9 cellular contexts compared by ENCODE assay signal in genomic region chr10:77805676-77806075, GRCh38.
"Had no signal": no experiment of that assay in that cellular context is flagged by ENCODE, and none has a peak within 500 bp of the region (broad histone marks: within the 10 kb centered on the region; RNA-seq: fewer than 3 reads in every experiment).

No MANE protein-coding gene starts in this region.

- FAIRE-seq: HTR-8/SVneo, K562 had no signal

- H3K9ac ChIP-seq: GM23248 had no signal

- DNase-seq: GM23248, GOT3, H7, HFFc6, IMR-90 had no signal

- ATAC-seq: HCT116, K562 had no signal

- H3K9me3 Mint-ChIP-seq: HFFc6 had no signal

- H3K27ac Mint-ChIP-seq: HFFc6 had no signal

- H3K4me3 ChIP-seq: GM23248, HAP-1, K562 had no signal

- H3K4me3 Mint-ChIP-seq: HFFc6 had no signal

- H3K27ac ChIP-seq: GM23248 had no signal

- H2AFZ ChIP-seq: GM23248 had no signal

- H3K9me3 ChIP-seq: HAP-1 had no signal
